12 cellular contexts compared by ENCODE assay signal in genomic region chr15:41957021-41957897, GRCh38. TPM values are rescaled to one million over a fixed set of nuclear protein-coding genes. Genes with fewer than 3 reads are reported as not detected.
DNase-seq lines count a peak whose midpoint lies in the region; ATAC-seq and TF ChIP-seq lines count a peak whose summit lies in the region.
"Had no signal": no experiment of that assay in that cellular context is flagged by ENCODE, and none has a peak within 500 bp of the region (broad histone marks: within the 10 kb centered on the region; RNA-seq: fewer than 3 reads in every experiment).

No MANE protein-coding gene starts in this region.

- intact Hi-C loops in CD4-positive, alpha-beta memory T cell (cut with micrococcal nuclease), result no loop called here

- no peaks in the 10 kb centered on the region for H3K9me3 Mint-ChIP-seq in CD4-positive, alpha-beta memory T cell

- ATAC-seq in GM19452 (IDR thresholded peaks at IDR 0.05; ENCODE audit: unreplicated experiment), result peak; percentile 87
- peak; percentile 86 for ATAC-seq in HG03432 (IDR thresholded peaks at IDR 0.05; ENCODE audit: unreplicated experiment)

- no peak for DNase-seq in CD4-positive, alpha-beta memory T cell
- peak; percentile 47 for DNase-seq in hepatocyte (ENCODE audit: low spot score)
- no peak for DNase-seq in effector CD4-positive, alpha-beta T cell
- DNase-seq in ecto neural progenitor cell (ENCODE audit: low spot score), result no peak
- no peak for DNase-seq in NCI-H1417 (lab: John Stamatoyannopoulos, UW)
- no peak for DNase-seq in GDM1 (lab: John Stamatoyannopoulos, UW)
- DNase-seq: H7 had no signal

- H3K4me2 ChIP-seq in hepatocyte, result peak overlapping the region; percentile 49

- peaks cover 19% of the 10 kb centered on the region for H3K4me1 ChIP-seq in CD4-positive, alpha-beta memory T cell (ENCODE audit: insufficient read depth, low read length)
- peaks cover 37% of the 10 kb centered on the region for H3K4me1 ChIP-seq in hepatocyte (ENCODE audit: insufficient read depth)

- H3K4me3 Mint-ChIP-seq in CD4-positive, alpha-beta memory T cell, result no peak overlapping the region
- H3K4me3 Mint-ChIP-seq: activated naive CD8-positive, alpha-beta T cell had no signal

- POLR2A ChIA-PET in CD4-positive, alpha-beta memory T cell (lab: Charles Lee; ENCODE audit: partially characterized antibody), result interaction anchor here (0.9 to 1.6 kb wide), 2 partner anchors 13 to 14 kb away, joined by 4 to 5 read pairs; no protein-coding TSS in a partner anchor

- peak overlapping the region in 5 of 7 donors; percentile 7 to 83 (median 52) for H3K27ac Mint-ChIP-seq in CD4-positive, alpha-beta memory T cell
- H3K27ac Mint-ChIP-seq: activated naive CD8-positive, alpha-beta T cell had no signal

- no peaks in the 10 kb centered on the region for H3K27me3 Mint-ChIP-seq in CD4-positive, alpha-beta memory T cell
- H3K27me3 Mint-ChIP-seq: activated naive CD8-positive, alpha-beta T cell had no signal

- H3K9me3 ChIP-seq in CD4-positive, alpha-beta memory T cell (ENCODE audit: control insufficient read depth in 1 of 2, low read length in 2 of 2), result no peaks in the 10 kb centered on the region
- H3K9me3 ChIP-seq in hepatocyte (ENCODE audit: low read depth), result no peaks in the 10 kb centered on the region
- H3K9me3 ChIP-seq: gastroesophageal sphincter, pancreas had no signal

- peaks cover 61% of the 10 kb centered on the region for H3K79me2 ChIP-seq in hepatocyte

- no peak overlapping the region for H3K27ac ChIP-seq in CD4-positive, alpha-beta memory T cell (ENCODE audit: low read depth, low read length)
- peak overlapping the region; percentile 80 for H3K27ac ChIP-seq in hepatocyte

- no peak for TF ChIP-seq CTCF in hepatocyte (IDR thresholded peaks at IDR 0.05; ENCODE audit: poor library complexity)

- H3K27me3 ChIP-seq in CD4-positive, alpha-beta memory T cell (ENCODE audit: insufficient read depth, low read length), result no peaks in the 10 kb centered on the region
- H3K27me3 ChIP-seq in hepatocyte, result no peaks in the 10 kb centered on the region
- H3K27me3 ChIP-seq: gastroesophageal sphincter, pancreas had no signal

- CTCF ChIA-PET in CD4-positive, alpha-beta memory T cell (lab: Charles Lee; ENCODE audit: partially characterized antibody), result interaction anchor here (2.1 kb wide), 1 partner anchor 20 kb away, joined by 6 read pairs; no protein-coding TSS in a partner anchor

- H3K9me2 ChIP-seq in hepatocyte (replicated peaks; ENCODE audit: insufficient read depth), result no peaks in the 10 kb centered on the region

- H3K4me1 Mint-ChIP-seq in CD4-positive, alpha-beta memory T cell, result peaks cover 15 to 38% (median 29%) of the 10 kb centered on the region in 4 donors

- no peak overlapping the region for H3K4me3 ChIP-seq in CD4-positive, alpha-beta memory T cell (ENCODE audit: low read length in 2 of 2)
- H3K4me3 ChIP-seq in hepatocyte, result no peak overlapping the region
- H3K4me3 ChIP-seq: gastroesophageal sphincter, pancreas had no signal

- peaks cover 13 to 45% of the 10 kb centered on the region in 2 donors for H3K36me3 Mint-ChIP-seq in CD4-positive, alpha-beta memory T cell

- no peak overlapping the region for H2AFZ ChIP-seq in hepatocyte

- H4K20me1 ChIP-seq in hepatocyte (ENCODE audit: insufficient read depth, poor library complexity, severe bottlenecking), result no peaks in the 10 kb centered on the region

- peaks cover 12% of the 10 kb centered on the region for H3K36me3 ChIP-seq in CD4-positive, alpha-beta memory T cell (ENCODE audit: insufficient read depth, low read length)
- H3K36me3 ChIP-seq in hepatocyte (replicated peaks; ENCODE audit: insufficient read depth, low read depth), result no peaks in the 10 kb centered on the region

- 61% methylated on average over 12 of the region's 12 CpGs for WGBS in hepatocyte (ENCODE audit: low lambda C conversion rate, missing lambda C conversion rate)

RNA-seq across cellular contexts. Expression of gene EHD4, which starts 15.1 kb away (rescaled TPM):
- 10 to 100 TPM; 15.2 to 15.6 TPM for total RNA-seq in CD4-positive, alpha-beta memory T cell
- polyA plus RNA-seq in CD4-positive, alpha-beta memory T cell, result 10 to 100 TPM; 13.9 to 16.4 TPM
- total RNA-seq in hepatocyte, result 26.4 and 27.3 TPM in 2 replicates
- polyA plus RNA-seq in hepatocyte, result 30.9 and 34.7 TPM in 2 replicates
